8 cellular contexts compared by ENCODE assay signal in genomic region chr2:73175663-73176204, GRCh38. TPM values are rescaled to one million over a fixed set of nuclear protein-coding genes. Genes with fewer than 3 reads are reported as not detected.
DNase-seq lines count a peak whose midpoint lies in the region; ATAC-seq and TF ChIP-seq lines count a peak whose summit lies in the region.

No MANE protein-coding gene starts in this region.

- CTCF ChIA-PET in AG04450 (lab: Charles Lee): interaction anchor here (0.7 to 6.0 kb wide), 13 partner anchors 11 to 282 kb away, joined by 3 to 118 read pairs (median 10); partner anchors contain the start of gene SMYD5

- POLR2A ChIA-PET in AG04450 (lab: Yijun Ruan, JAX): no interaction called here

- H3K4me1 Mint-ChIP-seq in nephron progenitor cell: peaks cover 28% of the 10 kb centered on the region
- peaks cover 47% of the 10 kb centered on the region for H3K4me1 Mint-ChIP-seq in stimulated activated naive CD8-positive, alpha-beta T cell treated with anti-CD3 and anti-CD28 coated beads, Interleukin-15, amount 100 ng/mL, for 72 hours

- H3K9me3 ChIP-seq in AG04450 (ENCODE audit: control insufficient read depth, insufficient read depth, low read length): no peaks in the 10 kb centered on the region

- no peaks in the 10 kb centered on the region for H3K9me3 Mint-ChIP-seq in nephron progenitor cell
- H3K9me3 Mint-ChIP-seq in stimulated activated naive CD8-positive, alpha-beta T cell treated with anti-CD3 and anti-CD28 coated beads, Interleukin-15, amount 100 ng/mL, for 72 hours: no peaks in the 10 kb centered on the region

- H3K4me3 ChIP-seq in AG04450 (ENCODE audit: low read depth, low read length) (peak overlapping the region; percentile 36), fibroblast of villous mesenchyme (ENCODE audit: low read depth, low read length) (peak overlapping the region; percentile 38)

- no peak for DNase-seq in AG04450 (ENCODE audit: low read depth, low spot score)
- peak; percentile 89 for DNase-seq in activated effector memory CD4-positive, alpha-beta T cell treated with anti-CD3 and anti-CD28 coated beads, Interleukin-2, amount 50 U/mL, for 16 hours
- peak; percentile 53 for DNase-seq in fibroblast of villous mesenchyme (ENCODE audit: low read depth)
- DNase-seq in nephron progenitor cell: peak; percentile 79
- peak; percentile 79 to 81 for DNase-seq in stimulated activated naive CD8-positive, alpha-beta T cell treated with anti-CD3 and anti-CD28 coated beads, Interleukin-15, amount 100 ng/mL, for 72 hours
- no peak for DNase-seq in GM19240 (ENCODE audit: insufficient read length, low spot score)

- peak overlapping the region; percentile 58 for H3K4me3 Mint-ChIP-seq in nephron progenitor cell
- H3K4me3 Mint-ChIP-seq in stimulated activated naive CD8-positive, alpha-beta T cell treated with anti-CD3 and anti-CD28 coated beads, Interleukin-15, amount 100 ng/mL, for 72 hours: peak overlapping the region; percentile 90 to 92

- H3K36me3 Mint-ChIP-seq in nephron progenitor cell (ENCODE audit: low read depth): no peaks in the 10 kb centered on the region

- peaks cover 88% of the 10 kb centered on the region for H3K27me3 Mint-ChIP-seq in nephron progenitor cell (ENCODE audit: low read depth, poor library complexity)
- peaks cover 73% of the 10 kb centered on the region for H3K27me3 Mint-ChIP-seq in stimulated activated naive CD8-positive, alpha-beta T cell treated with anti-CD3 and anti-CD28 coated beads, Interleukin-15, amount 100 ng/mL, for 72 hours

- peak; percentile 44 for ATAC-seq in GM19397 (IDR thresholded peaks at IDR 0.05; ENCODE audit: unreplicated experiment)
- ATAC-seq in stimulated activated naive CD8-positive, alpha-beta T cell treated with anti-CD3 and anti-CD28 coated beads, Interleukin-15, amount 100 ng/mL, for 72 hours: peak; percentile 61

- no peak overlapping the region for H3K27ac Mint-ChIP-seq in nephron progenitor cell
- H3K27ac Mint-ChIP-seq in stimulated activated naive CD8-positive, alpha-beta T cell treated with anti-CD3 and anti-CD28 coated beads, Interleukin-15, amount 100 ng/mL, for 72 hours: peak overlapping the region in 1 of 2 donors; percentile 35

- H3K27ac ChIP-seq in AG04450 (ENCODE audit: low read depth, low read length): no peak overlapping the region

- peaks cover 17% of the 10 kb centered on the region for H3K27me3 ChIP-seq in AG04450 (ENCODE audit: control insufficient read depth, insufficient read depth, low read length)

- TF ChIP-seq CTCF in AG04450 (IDR thresholded peaks at IDR 0.05; ENCODE audit: low read depth, low read length) (no peak), fibroblast of villous mesenchyme (IDR thresholded peaks at IDR 0.05; ENCODE audit: insufficient read depth, low read depth, low read length) (no peak), nephron progenitor cell (IDR thresholded peaks at IDR 0.05) (no peak)

TF ChIP-seq in PFSK-1, 5 proteins besides CTCF, POLR2A, EP300 and RAD21:
- TF ChIP-seq SIN3A (IDR thresholded peaks at IDR 0.05; ENCODE audit: borderline replicate concordance, insufficient read depth, low read length) (no peak), FOXP2 (optimal IDR thresholded peaks at IDR 0.05; ENCODE audit: borderline replicate concordance, extremely low read depth, extremely low read length, insufficient read depth) (peak; percentile 26)

RNA-seq across cellular contexts. Expression of gene NOTO, which starts 26.6 kb away (rescaled TPM):
- polyA plus RNA-seq in AG04450 (2011; rRNA removed): not detected in 2 replicates
- not detected in 2 replicates for polyA minus RNA-seq in AG04450 (2011; rRNA and poly(A)+ RNA removed)
- 0.10 TPM for polyA plus RNA-seq in PFSK-1 (2012; ENCODE audit: insufficient read length, low read depth)
- not detected in 2 replicates for total RNA-seq in fibroblast of villous mesenchyme

RNA-seq across cellular contexts. Expression of gene SMYD5, which starts 38.3 kb away (rescaled TPM):
- polyA plus RNA-seq in AG04450 (2011; rRNA removed): 10.4 and 13.8 TPM in 2 replicates
- 21.6 and 22.7 TPM in 2 replicates for polyA minus RNA-seq in AG04450 (2011; rRNA and poly(A)+ RNA removed)
- polyA plus RNA-seq in PFSK-1 (2012; ENCODE audit: insufficient read length, low read depth): 35.7 TPM
- total RNA-seq in fibroblast of villous mesenchyme: 20.7 and 20.9 TPM in 2 replicates

RNA-seq across cellular contexts. Expression of gene PRADC1, which starts 57.3 kb away (rescaled TPM):
- 11.6 and 12.0 TPM in 2 replicates for polyA plus RNA-seq in AG04450 (2011; rRNA removed)
- 9.1 and 10.9 TPM in 2 replicates for polyA minus RNA-seq in AG04450 (2011; rRNA and poly(A)+ RNA removed)
- polyA plus RNA-seq in PFSK-1 (2012; ENCODE audit: insufficient read length, low read depth): 27.9 TPM
- total RNA-seq in fibroblast of villous mesenchyme: 14.2 and 18.1 TPM in 2 replicates

RNA-seq across cellular contexts. Expression of gene CCT7, which starts 58.4 kb away (rescaled TPM):
- polyA plus RNA-seq in AG04450 (2011; rRNA removed): 303 and 331 TPM in 2 replicates
- 289 and 344 TPM in 2 replicates for polyA minus RNA-seq in AG04450 (2011; rRNA and poly(A)+ RNA removed)
- 520 TPM for polyA plus RNA-seq in PFSK-1 (2012; ENCODE audit: insufficient read length, low read depth)
- total RNA-seq in fibroblast of villous mesenchyme: 247 and 330 TPM in 2 replicates

Comparison
In these comparisons a context has a peak if more than half of its experiments do, and no peak if none do; other contexts are left out.
1. DNase-seq: peak in activated effector memory CD4-positive, alpha-beta T cell treated with anti-CD3 and anti-CD28 coated beads, Interleukin-2, amount 50 U/mL, for 16 hours (single experiment), fibroblast of villous mesenchyme (single experiment), nephron progenitor cell (single experiment) and stimulated activated naive CD8-positive, alpha-beta T cell treated with anti-CD3 and anti-CD28 coated beads, Interleukin-15, amount 100 ng/mL, for 72 hours (2 of 2); none in AG04450 (single experiment) and GM19240 (single experiment).